27 cellular contexts compared by ENCODE assay signal in the genomic region with DNA sequence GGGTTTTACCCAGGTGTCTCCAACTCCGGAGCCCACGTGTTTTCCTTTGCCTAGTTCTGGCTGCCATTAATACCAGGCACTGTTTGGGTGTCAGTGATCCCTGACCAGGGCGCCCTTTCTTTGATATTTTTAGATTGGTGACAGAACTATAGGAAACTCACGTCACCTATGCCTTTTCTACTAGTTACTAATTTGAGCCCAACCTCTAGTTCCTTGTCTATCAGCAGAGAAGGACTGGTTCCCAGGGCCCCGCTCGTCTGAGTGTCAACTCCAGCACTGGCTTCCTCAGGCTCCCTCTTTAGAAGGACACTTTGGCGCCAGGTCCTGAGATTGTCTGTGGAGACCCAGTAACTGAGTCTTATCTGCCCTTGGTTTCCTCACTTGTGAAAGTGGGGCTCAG. TPM values are rescaled to one million over a fixed set of nuclear protein-coding genes. Genes with fewer than 3 reads are reported as not detected.
DNase-seq lines count a peak whose midpoint lies in the region; ATAC-seq and TF ChIP-seq lines count a peak whose summit lies in the region.
"Had no signal": no experiment of that assay in that cellular context is flagged by ENCODE, and none has a peak within 500 bp of the region (broad histone marks: within the 10 kb centered on the region; RNA-seq: fewer than 3 reads in every experiment).

No MANE protein-coding gene starts in this region.

- POLR2A ChIA-PET in PC-3 (lab: Charles Lee; ENCODE audit: unreplicated experiment) = interaction anchor here (1.5 kb wide), 1 partner anchor 82 kb away, joined by 6 read pairs; no protein-coding TSS in a partner anchor

- CTCF ChIA-PET in PC-3 (lab: Charles Lee) = no interaction called here

- BruUV-seq in PC-3 (replicated peaks; lab: Mats Ljungman, UMichigan) = no TSS peak

- no peak for DNase-seq in PC-3
- peak; percentile 54 for DNase-seq in Right ventricle myocardium superior
- no peak for DNase-seq in lower lobe of right lung
- DNase-seq in endodermal cell = no peak
- DNase-seq in activated effector memory CD4-positive, alpha-beta T cell treated with anti-CD3 and anti-CD28 coated beads, Interleukin-2, amount 50 U/mL, for 16 hours = no peak
- no peak for DNase-seq in Peyer's patch
- DNase-seq: activated B cell treated with CpG ODN at 0.5 μM for 24 hours; activated CD4-positive, alpha-beta T cell treated with anti-CD3 and anti-CD28 coated beads, Interleukin-2, amount 50 U/mL, for 48 hours; activated CD8-positive, alpha-beta memory T cell treated with anti-CD3 and anti-CD28 coated beads, Interleukin-2, amount 50 U/mL, for 48 hours; activated naive CD8-positive, alpha-beta T cell treated with anti-CD3 and anti-CD28 coated beads, Interleukin-2, amount 10 ng/mL, durations not matched to agents 7 days and 5 days; C1 segment of cervical spinal cord; effector CD4-positive, alpha-beta T cell; EL; erythroblast; hippocampal formation; immature natural killer cell; mucosa of descending colon; NCI-H1417; NCI-H2081; NCI-H226; NCI-H774; nephron progenitor cell; SHP77 treated with DMSO at 0.1 percent for 48 hours; stimulated activated CD4-positive, alpha-beta T cell treated with anti-CD3 and anti-CD28 coated beads, Interleukin-1b, Interleukin-23, amount 100 ng/mL, for 48 hours had no signal

- H3K4me2 ChIP-seq in PC-3 (ENCODE audit: low read length) = peak overlapping the region; percentile 12; the same call in 1 of the 2 replicates

- H3K9me2 ChIP-seq in PC-3 (replicated peaks; ENCODE audit: low read length) = no peaks in the 10 kb centered on the region

- TF ChIP-seq POLR2A in Peyer's patch (IDR thresholded peaks at IDR 0.05) = no peak

- H3K4me3 ChIP-seq in PC-3 (ENCODE audit: low read length) (no peak overlapping the region), lower lobe of right lung (no peak overlapping the region), stomach smooth muscle (ENCODE audit: low read length in 2 of 2) (no peak overlapping the region), endodermal cell (ENCODE audit: low read length) (no peak overlapping the region), Peyer's patch (no peak overlapping the region)
- H3K4me3 ChIP-seq: mucosa of descending colon had no signal

- H3K27me3 ChIP-seq in PC-3 (ENCODE audit: low read length) (no peaks in the 10 kb centered on the region), lower lobe of right lung (ENCODE audit: low read depth) (no peaks in the 10 kb centered on the region), stomach smooth muscle (ENCODE audit: control insufficient read depth in 1 of 2, insufficient read depth in 2 of 2, low read length in 2 of 2) (no peaks in the 10 kb centered on the region), endodermal cell (ENCODE audit: control insufficient read depth, insufficient read depth, low read length, poor library complexity, severe bottlenecking) (no peaks in the 10 kb centered on the region), Peyer's patch (no peaks in the 10 kb centered on the region)
- H3K27me3 ChIP-seq: foreskin keratinocyte had no signal

- peaks cover 49% of the 10 kb centered on the region for H3K36me3 ChIP-seq in PC-3 (ENCODE audit: low read depth, low read length)
- peaks cover 86% of the 10 kb centered on the region for H3K36me3 ChIP-seq in lower lobe of right lung
- peaks cover 37 to 42% of the 10 kb centered on the region in 2 donors for H3K36me3 ChIP-seq in stomach smooth muscle (ENCODE audit: control insufficient read depth in 2 of 2, insufficient read depth in 2 of 2, low read length in 2 of 2)
- H3K36me3 ChIP-seq in endodermal cell (ENCODE audit: control insufficient read depth, insufficient read depth, low read length) = peaks cover 69% of the 10 kb centered on the region
- H3K36me3 ChIP-seq in Peyer's patch = peaks cover 0 to 74% (median 0%) of the 10 kb centered on the region in 3 donors

- TF ChIP-seq CTCF in PC-3 (conservative IDR thresholded peaks at IDR 0.05; ENCODE audit: low read depth, low read length) (no peak), lower lobe of right lung (IDR thresholded peaks at IDR 0.05) (no peak), endodermal cell (conservative IDR thresholded peaks at IDR 0.05) (no peak), Peyer's patch (IDR thresholded peaks at IDR 0.05) (no peak)

- 96 to 100% methylated on average over 6 to 7 of the region's 7 CpGs for WGBS in endodermal cell (ENCODE audit: insufficient coverage in 1 of 2, insufficient read length in 1 of 2), 2 experiments

- peaks cover 65% of the 10 kb centered on the region for H3K36me3 Mint-ChIP-seq in endodermal cell (ENCODE audit: low read depth)

- H3K27ac Mint-ChIP-seq in endodermal cell = no peak overlapping the region
- H3K27ac Mint-ChIP-seq: activated B cell treated with CpG ODN at 0.5 μM for 24 hours; activated naive CD8-positive, alpha-beta T cell treated with anti-CD3 and anti-CD28 coated beads, Interleukin-2, amount 10 ng/mL, durations not matched to agents 7 days and 5 days; immature natural killer cell; nephron progenitor cell had no signal

- no peak overlapping the region for H3K4me3 Mint-ChIP-seq in endodermal cell
- H3K4me3 Mint-ChIP-seq: activated B cell treated with CpG ODN at 0.5 μM for 24 hours; activated naive CD8-positive, alpha-beta T cell treated with anti-CD3 and anti-CD28 coated beads, Interleukin-2, amount 10 ng/mL, durations not matched to agents 7 days and 5 days; immature natural killer cell; nephron progenitor cell had no signal

- ATAC-seq in PC-3 = no peak
- peak; percentile 53 for ATAC-seq in Right ventricle myocardium superior (ENCODE audit: poor library complexity)
- ATAC-seq in lower lobe of right lung = no peak
- no peak for ATAC-seq in GM18873 (IDR thresholded peaks at IDR 0.05; ENCODE audit: low FRiP score, unreplicated experiment)
- ATAC-seq: mucosa of descending colon had no signal

- no peaks in the 10 kb centered on the region for H4K20me1 ChIP-seq in PC-3 (ENCODE audit: low read length)

- no peaks in the 10 kb centered on the region for H3K4me1 Mint-ChIP-seq in endodermal cell
- H3K4me1 Mint-ChIP-seq: nephron progenitor cell had no signal

- H3K79me2 ChIP-seq in PC-3 (ENCODE audit: low read length) = peaks cover 61% of the 10 kb centered on the region

- H3K27ac ChIP-seq in PC-3 (ENCODE audit: low read length) (peak overlapping the region; percentile 86), lower lobe of right lung (peak overlapping the region; percentile 74), stomach smooth muscle (ENCODE audit: low read length) (peak overlapping the region; percentile 97), endodermal cell (ENCODE audit: low read depth, low read length) (no peak overlapping the region), Peyer's patch (no peak overlapping the region)
- H3K27ac ChIP-seq: foreskin keratinocyte had no signal

- peaks cover 12% of the 10 kb centered on the region for H3F3A ChIP-seq in PC-3 (ENCODE audit: low read length, unreplicated experiment)

- intact Hi-C loops in PC-3 (cut with micrococcal nuclease) (no loop called here), Right ventricle myocardium superior (cut with DNase I) (no loop called here), lower lobe of right lung (cut with DNase I) (no loop called here)

- peaks cover 25% of the 10 kb centered on the region for H3K4me1 ChIP-seq in PC-3 (ENCODE audit: insufficient read depth, low read length)
- H3K4me1 ChIP-seq in lower lobe of right lung = peaks cover 24% of the 10 kb centered on the region
- H3K4me1 ChIP-seq in stomach smooth muscle (ENCODE audit: control insufficient read depth, insufficient read depth, low read length) = peaks cover 25% of the 10 kb centered on the region
- no peaks in the 10 kb centered on the region for H3K4me1 ChIP-seq in endodermal cell (ENCODE audit: control insufficient read depth, insufficient read depth, low read length)
- H3K4me1 ChIP-seq in Peyer's patch = peaks cover 0 to 8% (median 0%) of the 10 kb centered on the region in 4 donors
- H3K4me1 ChIP-seq: foreskin keratinocyte had no signal

- H3K9me3 Mint-ChIP-seq in endodermal cell = no peaks in the 10 kb centered on the region
- H3K9me3 Mint-ChIP-seq: activated B cell treated with CpG ODN at 0.5 μM for 24 hours; activated naive CD8-positive, alpha-beta T cell treated with anti-CD3 and anti-CD28 coated beads, Interleukin-2, amount 10 ng/mL, durations not matched to agents 7 days and 5 days; immature natural killer cell; nephron progenitor cell had no signal

- H3K9me3 ChIP-seq in PC-3 (ENCODE audit: low read length) (no peaks in the 10 kb centered on the region), lower lobe of right lung (no peaks in the 10 kb centered on the region), stomach smooth muscle (ENCODE audit: control insufficient read depth in 2 of 2, low read length in 2 of 2) (no peaks in the 10 kb centered on the region), endodermal cell (ENCODE audit: control insufficient read depth, low read length) (no peaks in the 10 kb centered on the region), Peyer's patch (no peaks in the 10 kb centered on the region)
- H3K9me3 ChIP-seq: mucosa of descending colon had no signal

- H3K9ac ChIP-seq in PC-3 (ENCODE audit: low read length) (peak overlapping the region; percentile 54), stomach smooth muscle (ENCODE audit: low read length in 2 of 2) (peak overlapping the region; percentile 25 to 60), endodermal cell (ENCODE audit: extremely low read depth, low read length, poor library complexity, severe bottlenecking) (no peak overlapping the region)

- H2AFZ ChIP-seq in PC-3 (ENCODE audit: low read length) = no peak overlapping the region

- no peaks in the 10 kb centered on the region for H3K27me3 Mint-ChIP-seq in endodermal cell (ENCODE audit: insufficient read depth)
- H3K27me3 Mint-ChIP-seq: activated B cell treated with CpG ODN at 0.5 μM for 24 hours; activated naive CD8-positive, alpha-beta T cell treated with anti-CD3 and anti-CD28 coated beads, Interleukin-2, amount 10 ng/mL, durations not matched to agents 7 days and 5 days had no signal

RNA-seq across cellular contexts. Expression of gene MFN2, which starts 9.4 kb away (rescaled TPM):
- 97.8 and 101 TPM in 2 replicates for total RNA-seq in PC-3 (2014; rRNA removed)
- 648 TPM for total RNA-seq in Right ventricle myocardium superior
- total RNA-seq in lower lobe of right lung = 72.2 TPM
- total RNA-seq in endodermal cell = 10 to 100 TPM; 41.7 to 56.3 TPM
- polyA plus RNA-seq in endodermal cell (2013, experiment 1 of 2) = 47.0 TPM
- 43.4 TPM for polyA plus RNA-seq in endodermal cell (2013, experiment 2 of 2)
- 100 to 1,000 TPM in 1 of 4 donors, 10 to 100 TPM in 3; 54.5 to 101 (median 94.9) TPM for total RNA-seq in Peyer's patch

RNA-seq across cellular contexts. Expression of gene MIIP, which starts 29.6 kb away (rescaled TPM):
- 53.5 and 74.9 TPM in 2 replicates for total RNA-seq in PC-3 (2014; rRNA removed)
- 14.6 TPM for total RNA-seq in Right ventricle myocardium superior
- total RNA-seq in lower lobe of right lung = 39.3 TPM
- 10 to 100 TPM; 66.2 to 72.1 TPM for total RNA-seq in endodermal cell
- 57.6 TPM for polyA plus RNA-seq in endodermal cell (2013, experiment 1 of 2)
- polyA plus RNA-seq in endodermal cell (2013, experiment 2 of 2) = 47.7 TPM
- total RNA-seq in Peyer's patch = 10 to 100 TPM; 37.0 to 52.0 (median 43.0) TPM

RNA-seq across cellular contexts. Expression of gene PLOD1, which starts 55.2 kb away (rescaled TPM):
- total RNA-seq in PC-3 (2014; rRNA removed) = 179 and 216 TPM in 2 replicates
- total RNA-seq in Right ventricle myocardium superior = 66.1 TPM
- 84.5 TPM for total RNA-seq in lower lobe of right lung
- total RNA-seq in endodermal cell = 10 to 100 TPM; 71.5 to 81.8 TPM
- 66.4 TPM for polyA plus RNA-seq in endodermal cell (2013, experiment 1 of 2)
- polyA plus RNA-seq in endodermal cell (2013, experiment 2 of 2) = 62.0 TPM
- total RNA-seq in Peyer's patch = 10 to 100 TPM; 23.9 to 75.2 (median 47.0) TPM

Comparison
In these comparisons a context has a peak if more than half of its experiments do, and no peak if none do; other contexts are left out.
1. H3K27ac ChIP-seq: peak in PC-3 (single experiment), lower lobe of right lung (single experiment) and stomach smooth muscle (single experiment); none in endodermal cell (single experiment) and Peyer's patch (0 of 4).